1 cellular context compared by ENCODE assay signal in the genomic region with DNA sequence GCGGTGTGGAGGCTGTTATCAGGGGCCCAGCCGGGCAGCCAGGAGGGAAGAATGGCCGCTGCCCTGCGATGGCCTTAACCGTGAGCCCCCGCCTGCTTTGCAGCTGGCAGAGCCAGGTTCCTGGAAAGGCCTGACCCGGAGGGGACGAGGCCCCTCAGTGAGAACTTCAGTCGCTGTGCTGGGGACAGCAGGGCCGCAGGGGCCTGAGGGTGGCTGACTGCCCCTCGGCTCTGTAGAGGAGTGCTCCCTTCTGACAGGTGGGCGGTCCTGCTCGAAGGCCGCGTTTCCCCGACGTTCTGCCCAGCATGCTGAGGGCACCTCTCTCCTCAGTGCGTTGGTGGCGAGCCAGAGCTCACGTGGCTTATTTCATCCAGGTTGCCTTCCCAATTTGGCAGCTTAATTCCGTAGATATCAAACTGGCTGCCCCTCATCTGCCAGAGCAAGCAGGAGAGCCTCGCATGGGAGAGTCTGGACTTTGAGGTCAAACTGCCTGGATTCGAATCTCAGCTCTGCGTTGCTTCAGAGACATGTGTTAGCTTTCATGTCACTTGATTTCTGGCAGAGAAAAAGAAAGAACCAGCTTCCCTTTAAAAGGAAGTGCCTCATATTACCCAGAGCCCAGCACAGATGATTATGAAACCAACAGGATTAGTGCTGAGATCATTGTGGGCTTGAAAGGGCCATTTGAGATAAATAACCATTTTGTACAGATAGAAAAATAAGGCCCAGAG.
TF ChIP-seq lines count a peak whose summit lies in the region.

No MANE protein-coding gene starts in this region.

TF ChIP-seq in GM23338, 12 proteins besides CTCF, POLR2A, EP300 and RAD21 (continued from another document):
- TF ChIP-seq, protein P1, sequence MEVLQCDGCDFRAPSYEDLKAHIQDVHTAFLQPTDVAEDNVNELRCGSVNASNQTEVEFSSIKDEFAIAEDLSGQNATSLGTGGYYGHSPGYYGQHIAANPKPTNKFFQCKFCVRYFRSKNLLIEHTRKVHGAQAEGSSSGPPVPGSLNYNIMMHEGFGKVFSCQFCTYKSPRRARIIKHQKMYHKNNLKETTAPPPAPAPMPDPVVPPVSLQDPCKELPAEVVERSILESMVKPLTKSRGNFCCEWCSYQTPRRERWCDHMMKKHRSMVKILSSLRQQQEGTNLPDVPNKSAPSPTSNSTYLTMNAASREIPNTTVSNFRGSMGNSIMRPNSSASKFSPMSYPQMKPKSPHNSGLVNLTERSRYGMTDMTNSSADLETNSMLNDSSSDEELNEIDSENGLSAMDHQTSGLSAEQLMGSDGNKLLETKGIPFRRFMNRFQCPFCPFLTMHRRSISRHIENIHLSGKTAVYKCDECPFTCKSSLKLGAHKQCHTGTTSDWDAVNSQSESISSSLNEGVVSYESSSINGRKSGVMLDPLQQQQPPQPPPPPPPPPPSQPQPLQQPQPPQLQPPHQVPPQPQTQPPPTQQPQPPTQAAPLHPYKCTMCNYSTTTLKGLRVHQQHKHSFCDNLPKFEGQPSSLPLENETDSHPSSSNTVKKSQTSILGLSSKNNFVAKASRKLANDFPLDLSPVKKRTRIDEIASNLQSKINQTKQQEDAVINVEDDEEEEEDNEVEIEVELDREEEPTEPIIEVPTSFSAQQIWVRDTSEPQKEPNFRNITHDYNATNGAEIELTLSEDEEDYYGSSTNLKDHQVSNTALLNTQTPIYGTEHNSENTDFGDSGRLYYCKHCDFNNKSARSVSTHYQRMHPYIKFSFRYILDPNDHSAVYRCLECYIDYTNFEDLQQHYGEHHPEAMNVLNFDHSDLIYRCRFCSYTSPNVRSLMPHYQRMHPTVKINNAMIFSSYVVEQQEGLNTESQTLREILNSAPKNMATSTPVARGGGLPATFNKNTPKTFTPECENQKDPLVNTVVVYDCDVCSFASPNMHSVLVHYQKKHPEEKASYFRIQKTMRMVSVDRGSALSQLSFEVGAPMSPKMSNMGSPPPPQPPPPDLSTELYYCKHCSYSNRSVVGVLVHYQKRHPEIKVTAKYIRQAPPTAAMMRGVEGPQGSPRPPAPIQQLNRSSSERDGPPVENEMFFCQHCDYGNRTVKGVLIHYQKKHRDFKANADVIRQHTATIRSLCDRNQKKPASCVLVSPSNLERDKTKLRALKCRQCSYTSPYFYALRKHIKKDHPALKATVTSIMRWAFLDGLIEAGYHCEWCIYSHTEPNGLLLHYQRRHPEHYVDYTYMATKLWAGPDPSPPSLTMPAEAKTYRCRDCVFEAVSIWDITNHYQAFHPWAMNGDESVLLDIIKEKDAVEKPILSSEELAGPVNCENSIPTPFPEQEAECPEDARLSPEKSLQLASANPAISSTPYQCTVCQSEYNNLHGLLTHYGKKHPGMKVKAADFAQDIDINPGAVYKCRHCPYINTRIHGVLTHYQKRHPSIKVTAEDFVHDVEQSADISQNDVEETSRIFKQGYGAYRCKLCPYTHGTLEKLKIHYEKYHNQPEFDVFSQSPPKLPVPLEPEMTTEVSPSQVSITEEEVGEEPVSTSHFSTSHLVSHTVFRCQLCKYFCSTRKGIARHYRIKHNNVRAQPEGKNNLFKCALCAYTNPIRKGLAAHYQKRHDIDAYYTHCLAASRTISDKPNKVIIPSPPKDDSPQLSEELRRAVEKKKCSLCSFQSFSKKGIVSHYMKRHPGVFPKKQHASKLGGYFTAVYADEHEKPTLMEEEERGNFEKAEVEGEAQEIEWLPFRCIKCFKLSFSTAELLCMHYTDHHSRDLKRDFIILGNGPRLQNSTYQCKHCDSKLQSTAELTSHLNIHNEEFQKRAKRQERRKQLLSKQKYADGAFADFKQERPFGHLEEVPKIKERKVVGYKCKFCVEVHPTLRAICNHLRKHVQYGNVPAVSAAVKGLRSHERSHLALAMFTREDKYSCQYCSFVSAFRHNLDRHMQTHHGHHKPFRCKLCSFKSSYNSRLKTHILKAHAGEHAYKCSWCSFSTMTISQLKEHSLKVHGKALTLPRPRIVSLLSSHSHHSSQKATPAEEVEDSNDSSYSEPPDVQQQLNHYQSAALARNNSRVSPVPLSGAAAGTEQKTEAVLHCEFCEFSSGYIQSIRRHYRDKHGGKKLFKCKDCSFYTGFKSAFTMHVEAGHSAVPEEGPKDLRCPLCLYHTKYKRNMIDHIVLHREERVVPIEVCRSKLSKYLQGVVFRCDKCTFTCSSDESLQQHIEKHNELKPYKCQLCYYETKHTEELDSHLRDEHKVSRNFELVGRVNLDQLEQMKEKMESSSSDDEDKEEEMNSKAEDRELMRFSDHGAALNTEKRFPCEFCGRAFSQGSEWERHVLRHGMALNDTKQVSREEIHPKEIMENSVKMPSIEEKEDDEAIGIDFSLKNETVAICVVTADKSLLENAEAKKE (CRISPR knock-in tag; IDR thresholded peaks at IDR 0.05), result no peak
- TF ChIP-seq, protein P2, sequence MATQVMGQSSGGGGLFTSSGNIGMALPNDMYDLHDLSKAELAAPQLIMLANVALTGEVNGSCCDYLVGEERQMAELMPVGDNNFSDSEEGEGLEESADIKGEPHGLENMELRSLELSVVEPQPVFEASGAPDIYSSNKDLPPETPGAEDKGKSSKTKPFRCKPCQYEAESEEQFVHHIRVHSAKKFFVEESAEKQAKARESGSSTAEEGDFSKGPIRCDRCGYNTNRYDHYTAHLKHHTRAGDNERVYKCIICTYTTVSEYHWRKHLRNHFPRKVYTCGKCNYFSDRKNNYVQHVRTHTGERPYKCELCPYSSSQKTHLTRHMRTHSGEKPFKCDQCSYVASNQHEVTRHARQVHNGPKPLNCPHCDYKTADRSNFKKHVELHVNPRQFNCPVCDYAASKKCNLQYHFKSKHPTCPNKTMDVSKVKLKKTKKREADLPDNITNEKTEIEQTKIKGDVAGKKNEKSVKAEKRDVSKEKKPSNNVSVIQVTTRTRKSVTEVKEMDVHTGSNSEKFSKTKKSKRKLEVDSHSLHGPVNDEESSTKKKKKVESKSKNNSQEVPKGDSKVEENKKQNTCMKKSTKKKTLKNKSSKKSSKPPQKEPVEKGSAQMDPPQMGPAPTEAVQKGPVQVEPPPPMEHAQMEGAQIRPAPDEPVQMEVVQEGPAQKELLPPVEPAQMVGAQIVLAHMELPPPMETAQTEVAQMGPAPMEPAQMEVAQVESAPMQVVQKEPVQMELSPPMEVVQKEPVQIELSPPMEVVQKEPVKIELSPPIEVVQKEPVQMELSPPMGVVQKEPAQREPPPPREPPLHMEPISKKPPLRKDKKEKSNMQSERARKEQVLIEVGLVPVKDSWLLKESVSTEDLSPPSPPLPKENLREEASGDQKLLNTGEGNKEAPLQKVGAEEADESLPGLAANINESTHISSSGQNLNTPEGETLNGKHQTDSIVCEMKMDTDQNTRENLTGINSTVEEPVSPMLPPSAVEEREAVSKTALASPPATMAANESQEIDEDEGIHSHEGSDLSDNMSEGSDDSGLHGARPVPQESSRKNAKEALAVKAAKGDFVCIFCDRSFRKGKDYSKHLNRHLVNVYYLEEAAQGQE (IDR thresholded peaks at IDR 0.05; ENCODE audit: unreplicated experiment), result no peak
- TF ChIP-seq NANOG (IDR thresholded peaks at IDR 0.05; ENCODE audit: borderline replicate concordance), result no peak
TF ChIP-seq in GM23338: peak in this region for 0.
